In genomic region chrX:136765957-136766356, GRCh38 we compare ENCODE assay signal across 13 cellular contexts. TPM values are rescaled to one million over a fixed set of nuclear protein-coding genes. Genes with fewer than 3 reads are reported as not detected.
A peak's percentile ranks its signal among the peaks of the same experiment; 100 is the strongest.
DNase-seq lines count a peak whose midpoint lies in the region; ATAC-seq, FAIRE-seq and TF ChIP-seq lines count a peak whose summit lies in the region.
"Had no signal": no experiment of that assay in that cellular context is flagged by ENCODE, and none has a peak within 500 bp of the region (broad histone marks: within the 10 kb centered on the region; RNA-seq: fewer than 3 reads in every experiment).

No MANE protein-coding gene starts in this region.

- CTCF ChIA-PET in activated CD4-positive, alpha-beta T cell treated with anti-CD3 and anti-CD28 coated beads, Interleukin-2, amount 10 ng/mL, durations not matched to agents 7 days and 5 days (lab: Charles Lee), result interaction anchor here (1.2 to 3.1 kb wide), 2 partner anchors 13 to 19 kb away, joined by 6 to 15 read pairs; no protein-coding TSS in a partner anchor

- no peaks in the 10 kb centered on the region for H3K36me3 ChIP-seq in skeletal muscle satellite cell (ENCODE audit: insufficient read depth, low read length)
- H3K36me3 ChIP-seq: pancreas had no signal

- H3K36me3 Mint-ChIP-seq in activated CD4-positive, alpha-beta T cell treated with anti-CD3 and anti-CD28 coated beads, Interleukin-2, amount 10 ng/mL, durations not matched to agents 7 days and 5 days (ENCODE audit: low read depth), result peaks cover 25% of the 10 kb centered on the region
- no peaks in the 10 kb centered on the region for H3K36me3 Mint-ChIP-seq in T-helper 17 cell (ENCODE audit: low read depth)
- no peaks in the 10 kb centered on the region for H3K36me3 Mint-ChIP-seq in glutamatergic neuron (ENCODE audit: unreplicated experiment)

- TF ChIP-seq CTCF in glutamatergic neuron (IDR thresholded peaks at IDR 0.05; ENCODE audit: partially characterized antibody, unreplicated experiment) (no peak), D721Med (IDR thresholded peaks at IDR 0.05; ENCODE audit: insufficient read depth, missing control alignments) (no peak)

- H3K9me3 Mint-ChIP-seq in activated CD4-positive, alpha-beta T cell treated with anti-CD3 and anti-CD28 coated beads, Interleukin-2, amount 10 ng/mL, durations not matched to agents 7 days and 5 days, result no peaks in the 10 kb centered on the region
- peaks cover 13% of the 10 kb centered on the region for H3K9me3 Mint-ChIP-seq in glutamatergic neuron (ENCODE audit: unreplicated experiment)

- peak overlapping the region; percentile 58 for H3K27ac Mint-ChIP-seq in activated CD4-positive, alpha-beta T cell treated with anti-CD3 and anti-CD28 coated beads, Interleukin-2, amount 10 ng/mL, durations not matched to agents 7 days and 5 days
- H3K27ac Mint-ChIP-seq in T-helper 17 cell, result no peak overlapping the region
- peak overlapping the region; percentile 17 for H3K27ac Mint-ChIP-seq in glutamatergic neuron (ENCODE audit: unreplicated experiment)
- H3K27ac Mint-ChIP-seq: endodermal cell had no signal

- FAIRE-seq in D721Med (lab: Jason Lieb, UNC), result no peak

- H3K4me2 ChIP-seq in skeletal muscle satellite cell (ENCODE audit: low read length), result peak overlapping the region; percentile 84

- ATAC-seq in T-helper 17 cell, result no peak
- no peak for ATAC-seq in GM18517 (IDR thresholded peaks at IDR 0.05; ENCODE audit: unreplicated experiment)
- no peak for ATAC-seq in GM19328 (IDR thresholded peaks at IDR 0.05; ENCODE audit: unreplicated experiment)

- peak overlapping the region; percentile 13 for H3K4me3 ChIP-seq in skeletal muscle satellite cell (ENCODE audit: low read length)

- H3K4me1 ChIP-seq in skeletal muscle satellite cell (ENCODE audit: control insufficient read depth, insufficient read depth, low read length), result peaks cover 15% of the 10 kb centered on the region
- H3K4me1 ChIP-seq: pancreas had no signal

- peaks cover 71% of the 10 kb centered on the region for H3K4me1 Mint-ChIP-seq in activated CD4-positive, alpha-beta T cell treated with anti-CD3 and anti-CD28 coated beads, Interleukin-2, amount 10 ng/mL, durations not matched to agents 7 days and 5 days
- H3K4me1 Mint-ChIP-seq in T-helper 17 cell (peaks cover 30% of the 10 kb centered on the region), glutamatergic neuron (ENCODE audit: low read depth, unreplicated experiment) (no peaks in the 10 kb centered on the region)
- H3K4me1 Mint-ChIP-seq: endodermal cell had no signal

- H3K4me3 Mint-ChIP-seq in activated CD4-positive, alpha-beta T cell treated with anti-CD3 and anti-CD28 coated beads, Interleukin-2, amount 10 ng/mL, durations not matched to agents 7 days and 5 days, result peak overlapping the region; percentile 70
- H3K4me3 Mint-ChIP-seq in T-helper 17 cell (peak overlapping the region; percentile 76), glutamatergic neuron (ENCODE audit: unreplicated experiment) (peak overlapping the region; percentile 82)

- H3K9ac ChIP-seq in skeletal muscle satellite cell (ENCODE audit: low read depth, low read length), result peak overlapping the region; percentile 9

- DNase-seq in activated CD4-positive, alpha-beta T cell treated with anti-CD3 and anti-CD28 coated beads, Interleukin-2, amount 10 ng/mL, durations not matched to agents 7 days and 5 days, result no peak
- no peak for DNase-seq in activated CD4-positive, alpha-beta T cell treated with anti-CD3 and anti-CD28 coated beads, Interleukin-2, amount 50 U/mL, for 1 hour
- DNase-seq in T-helper 17 cell (no peak), glutamatergic neuron (no peak), D721Med (ENCODE audit: insufficient read length, low spot score) (no peak)
- DNase-seq: activated gamma-delta T cell, endodermal cell, KBM-7, NCI-H446 treated with DMSO at 0.1 percent for 48 hours, pancreas had no signal

- no peaks in the 10 kb centered on the region for H3K27me3 Mint-ChIP-seq in activated CD4-positive, alpha-beta T cell treated with anti-CD3 and anti-CD28 coated beads, Interleukin-2, amount 10 ng/mL, durations not matched to agents 7 days and 5 days
- H3K27me3 Mint-ChIP-seq in T-helper 17 cell, result no peaks in the 10 kb centered on the region
- peaks cover 8% of the 10 kb centered on the region for H3K27me3 Mint-ChIP-seq in glutamatergic neuron (ENCODE audit: unreplicated experiment)

- H3K9me3 ChIP-seq in T-helper 17 cell (ENCODE audit: control insufficient read depth, low read length, poor library complexity, severe bottlenecking) (no peaks in the 10 kb centered on the region), skeletal muscle satellite cell (replicated peaks; ENCODE audit: low read length) (no peaks in the 10 kb centered on the region)
- H3K9me3 ChIP-seq: pancreas had no signal

- POLR2A ChIA-PET in activated CD4-positive, alpha-beta T cell treated with anti-CD3 and anti-CD28 coated beads, Interleukin-2, amount 10 ng/mL, durations not matched to agents 7 days and 5 days (lab: Charles Lee), result no interaction called here

- no peaks in the 10 kb centered on the region for H3K27me3 ChIP-seq in skeletal muscle satellite cell (ENCODE audit: control insufficient read depth, insufficient read depth, low read length)

RNA-seq across cellular contexts. Expression of gene ARHGEF6, which starts 14.8 kb away (rescaled TPM):
- 100 to 1,000 TPM in 1 of 2 experiments, 10 to 100 TPM in 1; 97.2 to 122 TPM for total RNA-seq in activated CD4-positive, alpha-beta T cell treated with anti-CD3 and anti-CD28 coated beads, Interleukin-2, amount 10 ng/mL, durations not matched to agents 7 days and 5 days
- total RNA-seq in T-helper 17 cell (10 to 100 TPM; 68.6 to 70.7 TPM), glutamatergic neuron (ENCODE audit: unreplicated experiment) (59.5 TPM)
- 10.9 and 11.7 TPM in 2 replicates for total RNA-seq in skeletal muscle satellite cell (2012; rRNA removed)
